In the genomic region with DNA sequence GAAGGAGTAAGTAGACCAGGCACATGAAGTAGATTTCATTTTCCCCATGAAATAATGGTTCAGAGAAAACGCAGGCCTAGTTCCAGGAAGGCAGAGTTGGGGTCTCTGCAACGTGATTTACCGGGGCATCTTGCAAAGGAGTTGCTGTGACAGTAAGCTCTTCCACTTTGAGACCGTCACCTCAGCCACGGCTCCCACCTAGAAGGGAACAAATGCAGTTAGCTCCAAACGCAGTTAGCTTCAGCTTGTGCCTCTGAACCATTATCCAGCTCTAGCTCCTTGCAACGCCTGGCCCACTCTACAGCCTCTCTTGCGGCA, we compare ENCODE assay signal across 8 cellular contexts. TPM values are rescaled to one million over a fixed set of nuclear protein-coding genes. Genes with fewer than 3 reads are reported as not detected.
DNase-seq lines count a peak whose midpoint lies in the region; ATAC-seq and TF ChIP-seq lines count a peak whose summit lies in the region.

No MANE protein-coding gene starts in this region.

- peaks cover 55% of the 10 kb centered on the region for H3K36me3 Mint-ChIP-seq in activated naive CD4-positive, alpha-beta T cell treated with anti-CD3 and anti-CD28 coated beads for 36 hours (ENCODE audit: low read depth)

- peak overlapping the region; percentile 92 for H2AK5ac ChIP-seq in mesendoderm (ENCODE audit: low read length)

- no peak for DNase-seq in activated naive CD4-positive, alpha-beta T cell treated with anti-CD3 and anti-CD28 coated beads for 36 hours
- no peak for DNase-seq in activated naive CD4-positive, alpha-beta T cell (lab: John Stamatoyannopoulos, UW)
- DNase-seq in brain microvascular endothelial cell (no peak), mesendoderm (no peak), upper lobe of right lung (no peak), NCI-H510A treated with DMSO at 0.1 percent for 48 hours (lab: John Stamatoyannopoulos, UW) (no peak), LoVo (ENCODE audit: low spot score) (no peak), GM19238 (ENCODE audit: insufficient read length, low spot score) (no peak)

- H3K18ac ChIP-seq in mesendoderm (ENCODE audit: low read length): peak overlapping the region; percentile 0

- H3K9ac ChIP-seq in mesendoderm (ENCODE audit: low read length): peak overlapping the region; percentile 97

- peak overlapping the region; percentile 96 for H3K56ac ChIP-seq in mesendoderm (ENCODE audit: low read length)

- CTCF ChIA-PET in activated naive CD4-positive, alpha-beta T cell treated with anti-CD3 and anti-CD28 coated beads for 36 hours (lab: Charles Lee): interaction anchor here (0.6 to 2.6 kb wide), 5 partner anchors 12 to 126 kb away, joined by 4 to 13 read pairs (median 4); partner anchors contain the start of genes CCM2 and TBRG4

- peaks cover 5% of the 10 kb centered on the region for H3K4me1 ChIP-seq in mesendoderm (ENCODE audit: control insufficient read depth, low read depth, low read length)
- peaks cover 34% of the 10 kb centered on the region for H3K4me1 ChIP-seq in upper lobe of right lung

- peaks cover 8% of the 10 kb centered on the region for H3K79me1 ChIP-seq in mesendoderm (ENCODE audit: low read length)

- no peak for ATAC-seq in upper lobe of right lung

- peaks cover 32% of the 10 kb centered on the region for H3K79me2 ChIP-seq in mesendoderm (ENCODE audit: control insufficient read depth, insufficient read depth, low read length)

- WGBS in mesendoderm (ENCODE audit: extremely low coverage, insufficient coverage, low lambda C conversion rate): no CpG with 5 or more reads among the region's 8 CpGs

- no peaks in the 10 kb centered on the region for H3K9me3 Mint-ChIP-seq in activated naive CD4-positive, alpha-beta T cell treated with anti-CD3 and anti-CD28 coated beads for 36 hours

- TF ChIP-seq CTCF in brain microvascular endothelial cell (IDR thresholded peaks at IDR 0.05; ENCODE audit: low read depth, low read length, missing control alignments) (no peak), upper lobe of right lung (IDR thresholded peaks at IDR 0.05) (no peak)

- in situ Hi-C loops in brain microvascular endothelial cell (cut with HindIII; ENCODE audit: low pct_ligation_motif_present, low sequenced_read_pairs): no loop called here

- no peak overlapping the region for H4K5ac ChIP-seq in mesendoderm (ENCODE audit: low read length)

- H3K36me3 ChIP-seq in brain microvascular endothelial cell (replicated peaks): peaks cover 40% of the 10 kb centered on the region
- H3K36me3 ChIP-seq in mesendoderm (ENCODE audit: control insufficient read depth, insufficient read depth, low read length): peaks cover 17% of the 10 kb centered on the region
- H3K36me3 ChIP-seq in upper lobe of right lung: peaks cover 30% of the 10 kb centered on the region

- peak overlapping the region; percentile 81 for H2BK5ac ChIP-seq in mesendoderm (ENCODE audit: low read length)

- H3K27ac Mint-ChIP-seq in activated naive CD4-positive, alpha-beta T cell treated with anti-CD3 and anti-CD28 coated beads for 36 hours: peak overlapping the region; percentile 99

- H3K27me3 Mint-ChIP-seq in activated naive CD4-positive, alpha-beta T cell treated with anti-CD3 and anti-CD28 coated beads for 36 hours (ENCODE audit: low read depth): no peaks in the 10 kb centered on the region

- no peaks in the 10 kb centered on the region for H3K9me3 ChIP-seq in upper lobe of right lung

- intact Hi-C loops in activated naive CD4-positive, alpha-beta T cell treated with anti-CD3 and anti-CD28 coated beads for 36 hours (cut with micrococcal nuclease): loop anchor here (1.0 kb wide), 3 partner anchors 9 to 125 kb away; partner anchors contain the start of gene TBRG4
- intact Hi-C loops in upper lobe of right lung (cut with DNase I): no loop called here

- H3K4me2 ChIP-seq in mesendoderm (ENCODE audit: low read length): peak overlapping the region; percentile 26

- peak overlapping the region; percentile 99 for H3K4me3 Mint-ChIP-seq in activated naive CD4-positive, alpha-beta T cell treated with anti-CD3 and anti-CD28 coated beads for 36 hours

- no peak overlapping the region for H4K8ac ChIP-seq in mesendoderm (ENCODE audit: low read depth, low read length)

- peak overlapping the region; percentile 69 for H3K23ac ChIP-seq in mesendoderm (ENCODE audit: low read length)

- H3K4ac ChIP-seq in mesendoderm (ENCODE audit: low read depth, low read length): peak overlapping the region; percentile 36

- no peaks in the 10 kb centered on the region for H3K27me3 ChIP-seq in brain microvascular endothelial cell (replicated peaks)
- H3K27me3 ChIP-seq in mesendoderm (ENCODE audit: insufficient read depth, low read length, poor library complexity): no peaks in the 10 kb centered on the region
- H3K27me3 ChIP-seq in upper lobe of right lung: no peaks in the 10 kb centered on the region

- H3K27ac ChIP-seq in brain microvascular endothelial cell (peak overlapping the region; percentile 86), mesendoderm (ENCODE audit: low read depth, low read length) (no peak overlapping the region), upper lobe of right lung (peak overlapping the region; percentile 93)

- H2BK15ac ChIP-seq in mesendoderm (replicated peaks; ENCODE audit: low read depth): no peak overlapping the region

- no peak overlapping the region for H2BK120ac ChIP-seq in mesendoderm (ENCODE audit: low read depth, low read length)

- peak overlapping the region; percentile 95 for H3K4me3 ChIP-seq in brain microvascular endothelial cell (ENCODE audit: low read depth, low read length)
- H3K4me3 ChIP-seq in mesendoderm (ENCODE audit: low read length): peak overlapping the region; percentile 83
- peak overlapping the region; percentile 73 for H3K4me3 ChIP-seq in upper lobe of right lung

- peaks cover 49% of the 10 kb centered on the region for H3K4me1 Mint-ChIP-seq in activated naive CD4-positive, alpha-beta T cell treated with anti-CD3 and anti-CD28 coated beads for 36 hours (ENCODE audit: low read depth)

RNA-seq across cellular contexts. Expression of gene MYO1G, which starts 7.0 kb away (rescaled TPM):
- total RNA-seq in activated naive CD4-positive, alpha-beta T cell treated with anti-CD3 and anti-CD28 coated beads for 36 hours: 100 to 1,000 TPM; 391 to 406 TPM
- 0.04 TPM for polyA plus RNA-seq in mesendoderm (2013, experiment 1 of 2)
- 0.04 TPM for polyA plus RNA-seq in mesendoderm (2013, experiment 2 of 2)
- 21.0 TPM for total RNA-seq in upper lobe of right lung

RNA-seq across cellular contexts. Expression of gene CCM2, which starts 14.1 kb away (rescaled TPM):
- 10 to 100 TPM; 87.9 to 88.3 TPM for total RNA-seq in activated naive CD4-positive, alpha-beta T cell treated with anti-CD3 and anti-CD28 coated beads for 36 hours
- polyA plus RNA-seq in mesendoderm (2013, experiment 1 of 2): 20.7 TPM
- 20.4 TPM for polyA plus RNA-seq in mesendoderm (2013, experiment 2 of 2)
- total RNA-seq in upper lobe of right lung: 40.2 TPM

Comparison
In these comparisons a context has a peak if more than half of its experiments do, and no peak if none do; other contexts are left out.
1. RNA of gene MYO1G, which starts 7.0 kb away (total RNA-seq): 391 to 406 TPM in activated naive CD4-positive, alpha-beta T cell treated with anti-CD3 and anti-CD28 coated beads for 36 hours; 21.0 TPM in upper lobe of right lung (single experiment); every median in the first group is over 10 times any median in the second.
2. Peak in every context shown above with its lines, with median percentiles within 50 percentile points of each other: H3K4me3 ChIP-seq.